7 cellular contexts compared by ENCODE assay signal in genomic region chr17:37506678-37507077, GRCh38. TPM values are rescaled to one million over a fixed set of nuclear protein-coding genes. Genes with fewer than 3 reads are reported as not detected.
DNase-seq lines count a peak whose midpoint lies in the region; ATAC-seq and TF ChIP-seq lines count a peak whose summit lies in the region.

No MANE protein-coding gene starts in this region.

- no peaks in the 10 kb centered on the region for H3K36me3 ChIP-seq in thoracic aorta

- no peak overlapping the region for H3K27ac ChIP-seq in thoracic aorta

- DNase-seq in ELR (ENCODE audit: low read depth) (peak; percentile 71), left ventricle myocardium superior (no peak), thoracic aorta (ENCODE audit: low spot score) (no peak)
- DNase-seq in activated CD4-positive, alpha-beta T cell treated with anti-CD3 and anti-CD28 coated beads, Interleukin-2, amount 50 U/mL, for 48 hours, result peak; percentile 9 to 17

- H3K27me3 ChIP-seq in thoracic aorta (replicated peaks; ENCODE audit: insufficient read depth), result no peaks in the 10 kb centered on the region

- ATAC-seq in left ventricle myocardium superior (peak; percentile 56), thoracic aorta (ENCODE audit: insufficient number of reproducible peaks, low FRiP score, low read depth) (no peak), HG03097 (IDR thresholded peaks at IDR 0.05; ENCODE audit: low FRiP score, unreplicated experiment) (no peak), HG03354 (IDR thresholded peaks at IDR 0.05; ENCODE audit: poor library complexity, severe bottlenecking, unreplicated experiment) (no peak)

- no peaks in the 10 kb centered on the region for H3K9me3 ChIP-seq in thoracic aorta

- TF ChIP-seq CTCF in LNCAP (IDR thresholded peaks at IDR 0.05) (peak; percentile 28; the same call in 1 of the 2 replicates), thoracic aorta (IDR thresholded peaks at IDR 0.05) (peak; percentile 40)

- intact Hi-C loops in left ventricle myocardium superior (cut with micrococcal nuclease), result no loop called here

- H3K4me1 ChIP-seq in thoracic aorta (ENCODE audit: control insufficient read depth in 1 of 2, low read depth in 2 of 2), result no peaks in the 10 kb centered on the region

- H3K4me3 ChIP-seq in thoracic aorta, result no peak overlapping the region

RNA-seq across cellular contexts. Expression of gene DUSP14, which starts 17.0 kb away (rescaled TPM):
- total RNA-seq in left ventricle myocardium superior (15.8 TPM), thoracic aorta (10 to 100 TPM; 18.1 to 22.2 TPM)

Comparison
In these comparisons a context has a peak if more than half of its experiments do, and no peak if none do; other contexts are left out.
1. DNase-seq: peak in ELR (single experiment) and activated CD4-positive, alpha-beta T cell treated with anti-CD3 and anti-CD28 coated beads, Interleukin-2, amount 50 U/mL, for 48 hours (2 of 2); none in left ventricle myocardium superior (single experiment) and thoracic aorta (single experiment).